Comparison of ENCODE assay signal across 8 cellular contexts in genomic region chr2:10721344-10722251, GRCh38. TPM values are rescaled to one million over a fixed set of nuclear protein-coding genes. Genes with fewer than 3 reads are reported as not detected.
DNase-seq lines count a peak whose midpoint lies in the region; ATAC-seq and TF ChIP-seq lines count a peak whose summit lies in the region.

Gene ATP6V1C2 (plus strand): TSS chr2:10721630. CDS start chr2:10722850, 1,220 bp downstream.

- DNase-seq in Caco-2 (peak; percentile 64 to 86), GM19238 (ENCODE audit: insufficient read length, low spot score) (peak; percentile 48), HL-60 (ENCODE audit: low read depth in 1 of 2, low spot score in 1 of 2) (no peak), SHP77 treated with DMSO at 0.1 percent for 48 hours (lab: John Stamatoyannopoulos, UW) (no peak), immature natural killer cell (no peak)
- peak in 1 of 2 donors; percentile 33 for DNase-seq in activated naive CD4-positive, alpha-beta T cell treated with anti-CD3 and anti-CD28 coated beads, Interleukin-2, amount 50 U/mL, for 72 hours (ENCODE audit: low spot score in 2 of 2)
- DNase-seq in stimulated activated naive CD8-positive, alpha-beta T cell treated with anti-CD3 and anti-CD28 coated beads, Interleukin-15, Interleukin-2, amounts not matched to agents 100 U/mL and 50 U/mL, for 24 hours = no peak

- peak; percentile 67 to 83 for ATAC-seq in activated naive CD4-positive, alpha-beta T cell treated with anti-CD3 and anti-CD28 coated beads, Interleukin-2, amount 50 U/mL, for 72 hours
- peak; percentile 35 for ATAC-seq in stimulated activated naive CD8-positive, alpha-beta T cell treated with anti-CD3 and anti-CD28 coated beads, Interleukin-15, Interleukin-2, amounts not matched to agents 100 U/mL and 50 U/mL, for 24 hours

- H3K36me3 ChIP-seq in Caco-2 (ENCODE audit: control insufficient read depth, insufficient read depth, low read length) = no peaks in the 10 kb centered on the region

- peak within 1 kb of the TSS; percentile 57 for H3K4me3 ChIP-seq in Caco-2 (ENCODE audit: low read depth, low read length)
- peak within 1 kb of the TSS; percentile 84 for H3K4me3 ChIP-seq in HL-60 (replicated peaks; ENCODE audit: insufficient read depth, low read length)
- peak within 1 kb of the TSS; percentile 65 for H3K4me3 ChIP-seq in iPS-18c (ENCODE audit: insufficient read depth, low read depth, low read length)

- intact Hi-C loops in Caco-2 (cut with micrococcal nuclease; ENCODE audit: unreplicated experiment) = loop anchor here (1.0 kb wide), 1 partner anchor 31 kb away; no protein-coding TSS in a partner anchor

- H3K4me1 Mint-ChIP-seq in Caco-2 (ENCODE audit: low read depth, unreplicated experiment) = peaks cover 23% of the 10 kb centered on the region
- H3K4me1 Mint-ChIP-seq in immature natural killer cell = peaks cover 0 to 2% of the 10 kb centered on the region in 2 donors

- H3K27me3 Mint-ChIP-seq in Caco-2 (ENCODE audit: insufficient read depth, unreplicated experiment) (peaks cover 15% of the 10 kb centered on the region), immature natural killer cell (ENCODE audit: low read depth in 3 of 3) (peaks cover 8 to 28% (median 21%) of the 10 kb centered on the region in 3 donors)

- H3K27ac Mint-ChIP-seq in Caco-2 (ENCODE audit: unreplicated experiment) (no peak within 1 kb of the TSS), immature natural killer cell (no peak within 1 kb of the TSS)
- H3K27ac Mint-ChIP-seq in activated naive CD4-positive, alpha-beta T cell treated with anti-CD3 and anti-CD28 coated beads, Interleukin-2, amount 50 U/mL, for 72 hours = no peak within 1 kb of the TSS

- no peak within 1 kb of the TSS for H3K27ac ChIP-seq in HL-60 (replicated peaks)

- H3K9me3 Mint-ChIP-seq in Caco-2 (ENCODE audit: unreplicated experiment) (no peaks in the 10 kb centered on the region), immature natural killer cell (no peaks in the 10 kb centered on the region)
- no peaks in the 10 kb centered on the region for H3K9me3 Mint-ChIP-seq in activated naive CD4-positive, alpha-beta T cell treated with anti-CD3 and anti-CD28 coated beads, Interleukin-2, amount 50 U/mL, for 72 hours

- TF ChIP-seq CTCF in Caco-2 (IDR thresholded peaks at IDR 0.05; ENCODE audit: insufficient read depth in 1 of 2, low read depth in 1 of 2, low read length in 1 of 2, severe bottlenecking in 1 of 2, unreplicated experiment in 1 of 2) = peak in 1 of 2 experiments; percentile 14
- TF ChIP-seq CTCF in HL-60 (IDR thresholded peaks at IDR 0.05; ENCODE audit: insufficient read depth, low read length) = no peak

- BruUV-seq in Caco-2 (replicated peaks; lab: Mats Ljungman, UMichigan) = no TSS peak

- POLR2A ChIA-PET in Caco-2 (lab: Charles Lee) = no interaction called here

- H3K9me3 ChIP-seq in Caco-2 (no peaks in the 10 kb centered on the region), iPS-18c (ENCODE audit: control insufficient read depth, insufficient read depth, low read length) (no peaks in the 10 kb centered on the region)

- H3K4me3 Mint-ChIP-seq in Caco-2 (ENCODE audit: unreplicated experiment) (peak within 1 kb of the TSS; percentile 83), immature natural killer cell (peak within 1 kb of the TSS in 1 of 5 donors; percentile 33)

- CTCF ChIA-PET in Caco-2 (lab: Charles Lee) = interaction anchor here (0.6 to 1.4 kb wide), 3 partner anchors 17 to 114 kb away, joined by 3 to 5 read pairs (median 3); no protein-coding TSS in a partner anchor

- H3K27me3 ChIP-seq in Caco-2 (replicated peaks; ENCODE audit: control insufficient read depth, insufficient read depth, low read length) = peaks cover 11% of the 10 kb centered on the region
- H3K27me3 ChIP-seq in HL-60 (ENCODE audit: insufficient read depth, poor library complexity, severe bottlenecking) = peaks cover 38% of the 10 kb centered on the region

- H3K36me3 Mint-ChIP-seq in Caco-2 (ENCODE audit: insufficient read depth, unreplicated experiment) = no peaks in the 10 kb centered on the region
- H3K36me3 Mint-ChIP-seq in activated naive CD4-positive, alpha-beta T cell treated with anti-CD3 and anti-CD28 coated beads, Interleukin-2, amount 50 U/mL, for 72 hours = no peaks in the 10 kb centered on the region
- no peaks in the 10 kb centered on the region for H3K36me3 Mint-ChIP-seq in immature natural killer cell

- peaks cover 31% of the 10 kb centered on the region for H3K4me1 ChIP-seq in Caco-2

RNA-seq across cellular contexts. Expression of gene ATP6V1C2, which starts in this region (rescaled TPM):
- total RNA-seq in Caco-2 (2022) = 4.2 and 4.8 TPM in 2 replicates
- total RNA-seq in activated naive CD4-positive, alpha-beta T cell treated with anti-CD3 and anti-CD28 coated beads, Interleukin-2, amount 50 U/mL, for 72 hours = under 1 TPM in 1 of 2 donors, not detected in 1; 0.41 TPM
- polyA plus RNA-seq in immature natural killer cell = under 1 TPM in 2 of 3 donors, not detected in 1; 0.26 TPM

Comparison
In these comparisons a context has a peak if more than half of its experiments do, and no peak if none do; other contexts are left out.
1. Peak in ATAC-seq in activated naive CD4-positive, alpha-beta T cell treated with anti-CD3 and anti-CD28 coated beads, Interleukin-2, amount 50 U/mL, for 72 hours; RNA of the gene not detected or under 1 TPM.
2. DNase-seq: peak in Caco-2 (2 of 2) and GM19238 (single experiment); none in HL-60 (0 of 2), stimulated activated naive CD8-positive, alpha-beta T cell treated with anti-CD3 and anti-CD28 coated beads, Interleukin-15, Interleukin-2, amounts not matched to agents 100 U/mL and 50 U/mL, for 24 hours (single experiment), SHP77 treated with DMSO at 0.1 percent for 48 hours (single experiment) and immature natural killer cell (0 of 3).
3. Peak in every context shown above with its lines, with median percentiles within 50 percentile points of each other: H3K4me3 ChIP-seq.